ENCODE assay signal across 31 cellular contexts in genomic region chr2:192700934-192701333, GRCh38.
"Had no signal": no experiment of that assay in that cellular context is flagged by ENCODE, and none has a peak within 500 bp of the region (broad histone marks: within the 10 kb centered on the region; RNA-seq: fewer than 3 reads in every experiment).

No MANE protein-coding gene starts in this region.

- H3K27me3 ChIP-seq: adrenal gland, body of pancreas, heart left ventricle, ovary, stomach, thyroid gland, upper lobe of left lung, vagina had no signal

- H3K27ac ChIP-seq: adrenal gland, body of pancreas, coronary artery, dorsolateral prefrontal cortex, heart left ventricle, left ventricle myocardium inferior, ovary, stomach, thyroid gland, upper lobe of left lung, vagina, WERI-Rb-1 had no signal

- DNase-seq: activated CD4-positive, alpha-beta T cell treated with anti-CD3 and anti-CD28 coated beads for 48 hours; activated CD4-positive, alpha-beta T cell treated with anti-CD3 and anti-CD28 coated beads, Interleukin-2, amount 50 U/mL, for 48 hours; activated CD8-positive, alpha-beta memory T cell treated with anti-CD3 and anti-CD28 coated beads for 24 hours; activated effector memory CD4-positive, alpha-beta T cell treated with anti-CD3 and anti-CD28 coated beads, Interleukin-2, amount 50 U/mL, for 16 hours; activated naive CD4-positive, alpha-beta T cell treated with anti-CD3 and anti-CD28 coated beads for 36 hours; activated naive CD8-positive, alpha-beta T cell treated with anti-CD3 and anti-CD28 coated beads for 36 hours; activated T-cell treated with anti-CD3 and anti-CD28 coated beads, Interleukin-2, amount 50 U/mL, for 1 hour; adrenal gland; aorta; body of pancreas; dorsolateral prefrontal cortex; effector memory CD8-positive, alpha-beta T cell; foreskin fibroblast; heart left ventricle; islet precursor cell; left ventricle myocardium inferior; nephron progenitor cell; ovary; stimulated activated CD4-positive, alpha-beta T cell treated with anti-CD3 and anti-CD28 coated beads, Interleukin-1b, Interleukin-23, amount 100 ng/mL, for 48 hours; stimulated activated CD4-positive, alpha-beta T cell treated with anti-CD3 and anti-CD28 coated beads, Interleukin-4, amount 100 ng/mL, for 4 hours; stimulated activated CD8-positive, alpha-beta memory T cell treated with anti-CD3 and anti-CD28 coated beads, Interleukin-4, amount 100 ng/mL, for 48 hours; stomach; T1000; thyroid gland; upper lobe of left lung; WERI-Rb-1 had no signal

- ATAC-seq: activated CD4-positive, CD25-positive, alpha-beta regulatory T cell treated with anti-CD3 and anti-CD28 coated beads, Interleukin-2, amount 50 U/mL, for 24 hours; body of pancreas; effector memory CD8-positive, alpha-beta T cell; heart left ventricle; sciatic nerve; stimulated activated memory B cell treated with anti-CD40 and anti-IgM and Interleukin-4, amounts not matched to agents 10 μg/mL and 1 μg/mL and 100 μg/mL, for 72 hours had no signal

- H3K4me1 ChIP-seq: adrenal gland, body of pancreas, heart left ventricle, left ventricle myocardium inferior, stomach, thyroid gland, upper lobe of left lung, vagina had no signal
